Comparison of ENCODE assay signal across 12 cellular contexts in genomic region chr10:51867956-51868355, GRCh38.
DNase-seq lines count a peak whose midpoint lies in the region; ATAC-seq, FAIRE-seq and TF ChIP-seq lines count a peak whose summit lies in the region.
"Had no signal": no experiment of that assay in that cellular context is flagged by ENCODE, and none has a peak within 500 bp of the region (broad histone marks: within the 10 kb centered on the region; RNA-seq: fewer than 3 reads in every experiment).

No MANE protein-coding gene starts in this region.

- peak; percentile 23 for DNase-seq in A172 (ENCODE audit: low spot score)
- no peak for DNase-seq in H54 (ENCODE audit: insufficient read length, low spot score)
- peak; percentile 73 to 85 for DNase-seq in foreskin fibroblast
- DNase-seq in T1000 (lab: John Stamatoyannopoulos, UW): no peak
- no peak for DNase-seq in SW 1271 (lab: John Stamatoyannopoulos, UW)
- no peak for DNase-seq in prostate gland (ENCODE audit: low spot score)
- DNase-seq: aorta, GF-D8, NCI-H2081 had no signal

- TF ChIP-seq CTCF in WI38 (IDR thresholded peaks at IDR 0.05; ENCODE audit: low read depth, low read length) (no peak), foreskin fibroblast (IDR thresholded peaks at IDR 0.05; ENCODE audit: low read depth, low read length) (no peak), prostate gland (IDR thresholded peaks at IDR 0.05) (no peak)

- no peaks in the 10 kb centered on the region for H3K4me1 ChIP-seq in prostate gland (replicated peaks)

- ATAC-seq in GM19455 (IDR thresholded peaks at IDR 0.05; ENCODE audit: unreplicated experiment): no peak
- ATAC-seq: natural killer cell treated with Interleukin-12 subunit alpha and Interleukin-12 subunit beta and Interleukin-15 and Interleukin-18, amount 100 ng/mL, for 72 hours had no signal

- peak; percentile 97 for FAIRE-seq in H54 (lab: Jason Lieb, UNC)

- no peak overlapping the region for H3K27ac ChIP-seq in prostate gland

- no peak for TF ChIP-seq POLR2A in H54 (IDR thresholded peaks at IDR 0.05; ENCODE audit: low read depth, low read length)
- TF ChIP-seq POLR2A in prostate gland (IDR thresholded peaks at IDR 0.05): no peak

- no peaks in the 10 kb centered on the region for H3K27me3 ChIP-seq in prostate gland (replicated peaks; ENCODE audit: insufficient read depth)

- intact Hi-C loops in prostate gland (cut with DNase I): no loop called here

- WGBS in prostate gland: 73% methylated on average over 4 of the region's 4 CpGs

- peak overlapping the region; percentile 43 for H3K4me3 ChIP-seq in WI38 (ENCODE audit: low read depth, low read length)
- peak overlapping the region in 1 of 2 donors; percentile 14 for H3K4me3 ChIP-seq in foreskin fibroblast (ENCODE audit: low read depth in 1 of 2, low read length in 2 of 2)
- H3K4me3 ChIP-seq in prostate gland: no peak overlapping the region

- no peaks in the 10 kb centered on the region for H3K9me3 ChIP-seq in prostate gland

- no peaks in the 10 kb centered on the region for H3K36me3 ChIP-seq in prostate gland

Comparison
In these comparisons a context has a peak if more than half of its experiments do, and no peak if none do; other contexts are left out.
1. DNase-seq: peak in A172 (single experiment) and foreskin fibroblast (2 of 2); none in H54 (single experiment), T1000 (single experiment), SW 1271 (0 of 2) and prostate gland (single experiment).